8 cellular contexts compared by ENCODE assay signal in the genomic region with DNA sequence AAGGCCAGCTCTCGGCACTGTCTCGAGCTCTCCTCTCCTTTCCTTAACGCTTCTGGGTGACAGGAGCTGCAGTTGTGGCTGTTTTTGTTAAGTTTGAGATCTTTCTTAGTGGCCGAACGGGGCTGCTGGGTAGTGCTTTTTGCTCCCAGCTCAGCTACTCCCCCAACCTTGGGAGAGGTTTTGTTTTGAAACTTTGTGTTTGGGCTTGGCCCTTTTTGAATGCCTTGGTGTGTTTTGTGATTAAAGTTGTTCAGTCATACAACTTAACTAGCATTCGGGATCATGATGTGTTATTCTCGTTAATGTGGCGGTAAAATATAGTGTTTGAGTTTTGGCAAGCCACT. TPM values are rescaled to one million over a fixed set of nuclear protein-coding genes. Genes with fewer than 3 reads are reported as not detected.
A peak's percentile ranks its signal among the peaks of the same experiment; 100 is the strongest.
DNase-seq lines count a peak whose midpoint lies in the region; ATAC-seq and TF ChIP-seq lines count a peak whose summit lies in the region.

No MANE protein-coding gene starts in this region.

- peaks cover 18% of the 10 kb centered on the region for H3K36me3 Mint-ChIP-seq in T-helper 1 cell treated with Interleukin-12 subunit alpha and Interleukin-12 subunit beta and Interleukin-4 antibody, amounts not matched to agents 30 μg/mL and 1 μg/mL, for 36 hours (ENCODE audit: low read depth)
- H3K36me3 Mint-ChIP-seq in osteocyte (ENCODE audit: unreplicated experiment), result peaks cover 11% of the 10 kb centered on the region

- peak; percentile 31 for TF ChIP-seq POLR2A in erythroblast (IDR thresholded peaks at IDR 0.05; ENCODE audit: low read length)

- DNase-seq in erythroblast (lab: John Stamatoyannopoulos, UW), result peak; percentile 74 to 84
- DNase-seq in osteocyte (ENCODE audit: extremely low spot score, unreplicated experiment), result no peak
- no peak for DNase-seq in NCI-H1694 treated with DMSO at 0.1 percent for 48 hours (lab: John Stamatoyannopoulos, UW)
- no peak for DNase-seq in NK-92 (lab: John Stamatoyannopoulos, UW; ENCODE audit: unreplicated experiment)
- DNase-seq in kidney tubule cell (ENCODE audit: low spot score), result no peak
- no peak for DNase-seq in NCI-H2107 treated with DMSO at 0.1 percent for 48 hours (lab: John Stamatoyannopoulos, UW; ENCODE audit: unreplicated experiment)

- no peaks in the 10 kb centered on the region for H3K27me3 Mint-ChIP-seq in T-helper 1 cell treated with Interleukin-12 subunit alpha and Interleukin-12 subunit beta and Interleukin-4 antibody, amounts not matched to agents 30 μg/mL and 1 μg/mL, for 36 hours (ENCODE audit: low read depth)
- H3K27me3 Mint-ChIP-seq in osteocyte (ENCODE audit: unreplicated experiment), result no peaks in the 10 kb centered on the region

- H3K4me1 Mint-ChIP-seq in T-helper 1 cell treated with Interleukin-12 subunit alpha and Interleukin-12 subunit beta and Interleukin-4 antibody, amounts not matched to agents 30 μg/mL and 1 μg/mL, for 36 hours (ENCODE audit: low read depth), result peaks cover 33% of the 10 kb centered on the region
- H3K4me1 Mint-ChIP-seq in osteocyte (ENCODE audit: unreplicated experiment), result peaks cover 38% of the 10 kb centered on the region

- peaks cover 13% of the 10 kb centered on the region for H3K9me3 Mint-ChIP-seq in T-helper 1 cell treated with Interleukin-12 subunit alpha and Interleukin-12 subunit beta and Interleukin-4 antibody, amounts not matched to agents 30 μg/mL and 1 μg/mL, for 36 hours
- H3K9me3 Mint-ChIP-seq in osteocyte (ENCODE audit: unreplicated experiment), result no peaks in the 10 kb centered on the region

- peak overlapping the region; percentile 96 for H3K4me3 Mint-ChIP-seq in T-helper 1 cell treated with Interleukin-12 subunit alpha and Interleukin-12 subunit beta and Interleukin-4 antibody, amounts not matched to agents 30 μg/mL and 1 μg/mL, for 36 hours
- H3K4me3 Mint-ChIP-seq in osteocyte (ENCODE audit: unreplicated experiment), result peak overlapping the region; percentile 89

- H3K27ac Mint-ChIP-seq in T-helper 1 cell treated with Interleukin-12 subunit alpha and Interleukin-12 subunit beta and Interleukin-4 antibody, amounts not matched to agents 30 μg/mL and 1 μg/mL, for 36 hours, result peak overlapping the region; percentile 93
- peak overlapping the region; percentile 91 for H3K27ac Mint-ChIP-seq in osteocyte (ENCODE audit: unreplicated experiment)

- no peak for TF ChIP-seq CTCF in osteocyte (IDR thresholded peaks at IDR 0.05)

- ATAC-seq in GM19452 (IDR thresholded peaks at IDR 0.05; ENCODE audit: unreplicated experiment), result peak; percentile 5

RNA-seq across cellular contexts. Expression of gene KDM3B, which starts 1.0 kb away (rescaled TPM):
- total RNA-seq in osteocyte, result 65.2 and 67.4 TPM in 2 replicates

RNA-seq across cellular contexts. Expression of gene FAM53C, which starts 15.5 kb away (rescaled TPM):
- total RNA-seq in osteocyte, result 45.6 and 45.7 TPM in 2 replicates

RNA-seq across cellular contexts. Expression of gene CDC25C, which starts 21.9 kb away (rescaled TPM):
- 1.9 and 2.2 TPM in 2 replicates for total RNA-seq in osteocyte

Comparison
In these comparisons a context has a peak if more than half of its experiments do, and no peak if none do; other contexts are left out.
1. DNase-seq: peak in erythroblast (2 of 2); none in osteocyte (single experiment), NCI-H1694 treated with DMSO at 0.1 percent for 48 hours (single experiment), NK-92 (single experiment), kidney tubule cell (single experiment) and NCI-H2107 treated with DMSO at 0.1 percent for 48 hours (single experiment).